In genomic region chr18:54261894-54262293, GRCh38 we compare ENCODE assay signal across 9 cellular contexts. TPM values are rescaled to one million over a fixed set of nuclear protein-coding genes. Genes with fewer than 3 reads are reported as not detected.
A peak's percentile ranks its signal among the peaks of the same experiment; 100 is the strongest.
DNase-seq lines count a peak whose midpoint lies in the region; ATAC-seq, FAIRE-seq and TF ChIP-seq lines count a peak whose summit lies in the region.
"Had no signal": no experiment of that assay in that cellular context is flagged by ENCODE, and none has a peak within 500 bp of the region (broad histone marks: within the 10 kb centered on the region; RNA-seq: fewer than 3 reads in every experiment).

No MANE protein-coding gene starts in this region.

- TF ChIP-seq EP300 in K562 (IDR thresholded peaks at IDR 0.05; ENCODE audit: low read length) = no peak

- no peak for TF ChIP-seq CTCF in K562 (IDR thresholded peaks at IDR 0.05 in 2 of 3, conservative IDR thresholded peaks at IDR 0.05 in 1 of 3; ENCODE audit: insufficient read depth in 2 of 3, low read depth in 1 of 3, low read length in 3 of 3)
- no peak for TF ChIP-seq CTCF in colonic mucosa (IDR thresholded peaks at IDR 0.05)

- peak overlapping the region; percentile 67 for H2AFZ ChIP-seq in K562 (ENCODE audit: low read depth, low read length)

- H3K4me1 ChIP-seq in K562 (replicated peaks in 1 of 2; ENCODE audit: control insufficient read depth in 2 of 2, insufficient read depth in 2 of 2, low read length in 2 of 2) (peaks cover 0 to 8% of the 10 kb centered on the region in 2 experiments; a peak in 3 of 5 replicates), colonic mucosa (no peaks in the 10 kb centered on the region)

- DNase-seq in K562 (ENCODE audit: extremely low read depth in 1 of 4, low spot score in 3 of 4) = peak in 2 of 4 experiments; percentile 52 to 60
- DNase-seq in colonic mucosa = no peak
- DNase-seq in islet precursor cell = no peak
- no peak for DNase-seq in NCI-H226
- DNase-seq in NCI-H2107 treated with DMSO at 0.1 percent for 48 hours (lab: John Stamatoyannopoulos, UW; ENCODE audit: unreplicated experiment) = no peak

- no peaks in the 10 kb centered on the region for H4K20me1 ChIP-seq in K562 (replicated peaks; ENCODE audit: control insufficient read depth, insufficient read depth, low read length)

- H3K27me3 ChIP-seq in K562 (ENCODE audit: control insufficient read depth in 2 of 2, insufficient read depth in 2 of 2, low read length in 2 of 2) (no peaks in the 10 kb centered on the region), colonic mucosa (no peaks in the 10 kb centered on the region)

- POLR2A ChIA-PET in K562 (lab: Yijun Ruan, JAX) = interaction anchor here (0.6 to 0.8 kb wide), 2 partner anchors 71 to 93 kb away, joined by 3 read pairs; no protein-coding TSS in a partner anchor

- in situ Hi-C loops in K562 (cut with MboI) = no loop called here

- no peaks in the 10 kb centered on the region for H3K79me2 ChIP-seq in K562 (ENCODE audit: control insufficient read depth, insufficient read depth, low read length)

- no peak overlapping the region for H3K9ac ChIP-seq in K562 (ENCODE audit: insufficient read depth in 1 of 2, low read depth in 2 of 2, low read length in 2 of 2)
- H3K9ac ChIP-seq in colonic mucosa (ENCODE audit: low read depth in 2 of 2, low read length in 2 of 2) = no peak overlapping the region

- CTCF ChIA-PET in K562 (lab: Yijun Ruan, JAX; ENCODE audit: low intra/inter-chr PET ratio) = no interaction called here

- no peak for TF ChIP-seq RAD21 in K562 (CRISPR knock-in tag; conservative IDR thresholded peaks at IDR 0.05 in 1 of 2, IDR thresholded peaks at IDR 0.05 in 1 of 2)

- TF ChIP-seq POLR2A in K562 (conservative IDR thresholded peaks at IDR 0.05) = no peak

- no peak overlapping the region; the same call in 2 of the 3 replicates for H3K27ac ChIP-seq in K562 (ENCODE audit: extremely low read depth, low read depth, low read length)
- H3K27ac ChIP-seq in colonic mucosa = no peak overlapping the region

- 17% methylated on average over 1 of the region's 3 CpGs for whole genome bisulfite sequencing in K562 (ENCODE audit: insufficient coverage, low coverage, missing lambda C conversion rate)

- no TSS peak for BruUV-seq in K562 (replicated peaks; lab: Mats Ljungman, UMichigan)

- H3K4me2 ChIP-seq in K562 (ENCODE audit: insufficient read depth, low read length) = no peak overlapping the region

- ATAC-seq in GM21367 (IDR thresholded peaks at IDR 0.05; ENCODE audit: unreplicated experiment) = peak; percentile 70
- ATAC-seq in HG03558 (IDR thresholded peaks at IDR 0.05; ENCODE audit: extremely low read depth, unreplicated experiment) = peak; percentile 64
- peak; percentile 84 for ATAC-seq in K562

- H3K4me3 ChIP-seq in GM08714 (ENCODE audit: low read length) (peak overlapping the region; percentile 10; the same call in 1 of the 2 replicates), K562 (no peak overlapping the region), colonic mucosa (no peak overlapping the region)
- H3K4me3 ChIP-seq: thoracic aorta had no signal

- no peaks in the 10 kb centered on the region for H3K9me1 ChIP-seq in K562 (ENCODE audit: control insufficient read depth, insufficient read depth, low read length)

- intact Hi-C loops in K562 (cut with micrococcal nuclease) = no loop called here
- intact Hi-C loops in colonic mucosa (cut with DNase I) = no loop called here

- FAIRE-seq in K562 (lab: Jason Lieb, UNC) = no peak

- H3K36me3 ChIP-seq in K562 (ENCODE audit: control insufficient read depth, insufficient read depth, low read length) (no peaks in the 10 kb centered on the region), colonic mucosa (no peaks in the 10 kb centered on the region)
- H3K36me3 ChIP-seq: thoracic aorta had no signal

- H3K9me3 ChIP-seq in K562 (replicated peaks; ENCODE audit: control insufficient read depth, insufficient read depth, low read depth, low read length) (no peaks in the 10 kb centered on the region), colonic mucosa (no peaks in the 10 kb centered on the region)
- H3K9me3 ChIP-seq: thoracic aorta had no signal

TF ChIP-seq in K562, 482 proteins besides CTCF, POLR2A, EP300 and RAD21 (continues in another document):
- TF ChIP-seq VEZF1 (CRISPR knock-in tag; IDR thresholded peaks at IDR 0.05) (peak; percentile 44; the same call in 1 of the 2 replicates), ZBTB7A (IDR thresholded peaks at IDR 0.05; ENCODE audit: borderline replicate concordance, control insufficient read depth, low read depth, low read length) (no peak)

RNA-seq across cellular contexts. Expression of gene POLI, which starts 7.4 kb away (rescaled TPM):
- total RNA-seq in K562 (2011; cell fraction: chromatin; rRNA removed; ENCODE audit: low replicate concordance) = 12.9 and 30.6 TPM in 2 replicates
- 9.0 and 10.1 TPM in 2 replicates for total RNA-seq in K562 (2011; cell fraction: nucleolus; rRNA removed)
- total RNA-seq in K562 (2011; cell fraction: nucleoplasm; rRNA removed) = 19.3 and 24.8 TPM in 2 replicates
- total RNA-seq in K562 (2014; rRNA removed) (4.4 and 6.0 TPM in 2 replicates), K562 (2014; rRNA removed; fragmentation: Illumina TruSeq; extraction: Trizol) (6.6 and 8.4 TPM in 2 replicates), K562 (2015; rRNA removed; fragmentation: Illumina TruSeq; extraction: Trizol) (5.1 and 7.2 TPM in 2 replicates), K562 (2021) (6.5 and 7.0 TPM in 2 replicates), colonic mucosa (10 to 100 TPM; 10.9 to 14.1 TPM)
- polyA plus RNA-seq in K562 (2011; rRNA removed) (13.1 and 13.2 TPM in 2 replicates), K562 (2014; fragmentation: Illumina TruSeq; extraction: Trizol) (5.8 and 6.0 TPM in 2 replicates), K562 (2014; fragmentation: Nextera tagmentation; extraction: Ambion mirVana) (1 to 10 TPM; 3.2 to 4.1 TPM), K562 (2014; rRNA removed) (9.0 and 9.1 TPM in 2 replicates)
- 1.5 and 3.1 TPM in 2 replicates for polyA plus RNA-seq in K562 (2011; cell fraction: cytosol; rRNA removed)
- polyA plus RNA-seq in K562 (2011; cell fraction: nucleus; rRNA removed) = 17.6 and 21.5 TPM in 2 replicates
- 3.4 and 7.9 TPM in 2 replicates for polyA plus RNA-seq in K562 (2012)
- polyA minus RNA-seq in K562 (2011; rRNA and poly(A)+ RNA removed) = 11.2 and 13.8 TPM in 2 replicates
- polyA minus RNA-seq in K562 (2011; cell fraction: cytosol; rRNA and poly(A)+ RNA removed) = 3.9 and 6.5 TPM in 2 replicates
- polyA minus RNA-seq in K562 (2011; cell fraction: nucleus; rRNA and poly(A)+ RNA removed) = 15.6 and 24.3 TPM in 2 replicates

RNA-seq across cellular contexts. Expression of gene MBD2, which starts 37.4 kb away (rescaled TPM):
- total RNA-seq in K562 (2011; cell fraction: chromatin; rRNA removed; ENCODE audit: low replicate concordance) = 7.9 and 16.1 TPM in 2 replicates
- total RNA-seq in K562 (2011; cell fraction: nucleolus; rRNA removed) = 5.3 and 5.5 TPM in 2 replicates
- 12.7 and 25.0 TPM in 2 replicates for total RNA-seq in K562 (2011; cell fraction: nucleoplasm; rRNA removed)
- total RNA-seq in K562 (2014; rRNA removed) (9.1 and 10.5 TPM in 2 replicates), K562 (2014; rRNA removed; fragmentation: Illumina TruSeq; extraction: Trizol) (30.0 and 30.8 TPM in 2 replicates), K562 (2015; rRNA removed; fragmentation: Illumina TruSeq; extraction: Trizol) (13.4 and 13.9 TPM in 2 replicates), K562 (2021) (38.6 and 40.2 TPM in 2 replicates), colonic mucosa (100 to 1,000 TPM; 110 to 138 TPM)
- polyA plus RNA-seq in K562 (2011; rRNA removed) (23.9 and 31.0 TPM in 2 replicates), K562 (2014; fragmentation: Illumina TruSeq; extraction: Trizol) (16.2 and 21.7 TPM in 2 replicates), K562 (2014; fragmentation: Nextera tagmentation; extraction: Ambion mirVana) (1 to 10 TPM; 4.4 to 5.0 TPM), K562 (2014; rRNA removed) (10.3 and 13.7 TPM in 2 replicates)
- 2.9 and 5.7 TPM in 2 replicates for polyA plus RNA-seq in K562 (2011; cell fraction: cytosol; rRNA removed)
- 18.0 and 18.7 TPM in 2 replicates for polyA plus RNA-seq in K562 (2011; cell fraction: nucleus; rRNA removed)
- 10.8 and 18.3 TPM in 2 replicates for polyA plus RNA-seq in K562 (2012)
- 11.1 and 17.0 TPM in 2 replicates for polyA minus RNA-seq in K562 (2011; rRNA and poly(A)+ RNA removed)
- 23.2 and 32.7 TPM in 2 replicates for polyA minus RNA-seq in K562 (2011; cell fraction: cytosol; rRNA and poly(A)+ RNA removed)
- 3.5 and 6.3 TPM in 2 replicates for polyA minus RNA-seq in K562 (2011; cell fraction: nucleus; rRNA and poly(A)+ RNA removed)
